8 cellular contexts compared by ENCODE assay signal in the genomic region with DNA sequence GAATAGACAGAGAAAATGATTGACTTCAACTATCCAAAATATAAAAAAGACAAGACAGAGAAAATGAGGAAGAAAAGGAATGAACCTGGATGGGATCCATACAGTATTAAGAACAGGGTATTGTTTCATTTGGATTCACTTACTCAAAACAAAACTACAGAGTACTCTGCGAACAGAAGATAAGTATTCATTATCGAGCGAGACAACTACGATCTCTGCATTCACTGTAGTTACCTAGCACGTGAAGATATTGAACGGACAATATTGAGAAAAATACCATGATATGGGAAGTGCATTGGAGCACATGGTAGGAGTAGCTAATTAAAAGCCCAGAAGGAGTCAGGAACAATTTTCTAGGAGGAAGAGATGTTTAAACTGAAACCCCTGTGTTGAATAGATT. TPM values are rescaled to one million over a fixed set of nuclear protein-coding genes. Genes with fewer than 3 reads are reported as not detected.
DNase-seq lines count a peak whose midpoint lies in the region; ATAC-seq and TF ChIP-seq lines count a peak whose summit lies in the region.

No MANE protein-coding gene starts in this region.

- H3K9ac ChIP-seq in BLaER1 treated with 17β-estradiol and CSF1 and Interleukin-3, amounts not matched to agents 10 nM and 100 nM: peak overlapping the region; percentile 81 to 91 (median 86); a peak in 21 of 22 replicates

- H3K36me3 ChIP-seq in BLaER1 treated with 17β-estradiol and CSF1 and Interleukin-3, amounts not matched to agents 10 nM and 100 nM: peaks cover 0 to 19% (median 8%) of the 10 kb centered on the region in 11 experiments; a peak in 11 of 22 replicates
- peaks cover 14% of the 10 kb centered on the region for H3K36me3 ChIP-seq in KOPT-K1 (ENCODE audit: insufficient read depth, low read length)

- H3K36me3 Mint-ChIP-seq in nephron (ENCODE audit: low read depth): peaks cover 3% of the 10 kb centered on the region

- no peaks in the 10 kb centered on the region for H3K27me3 ChIP-seq in BLaER1 treated with 17β-estradiol and CSF1 and Interleukin-3, amounts not matched to agents 10 nM and 100 nM

- H3K4me1 ChIP-seq in BLaER1 treated with 17β-estradiol and CSF1 and Interleukin-3, amounts not matched to agents 10 nM and 100 nM: peaks cover 40 to 60% (median 43%) of the 10 kb centered on the region in 10 experiments

- H3K4me3 ChIP-seq in BLaER1 treated with 17β-estradiol and CSF1 and Interleukin-3, amounts not matched to agents 10 nM and 100 nM: peak overlapping the region; percentile 72 to 91 (median 82)
- peak overlapping the region; percentile 93 for H3K4me3 ChIP-seq in choroid plexus epithelial cell (ENCODE audit: low read depth, low read length)

- no peaks in the 10 kb centered on the region for H3K9me3 Mint-ChIP-seq in nephron

- no peak for DNase-seq in choroid plexus epithelial cell (ENCODE audit: low read depth)
- no peak for DNase-seq in AML-193 (lab: John Stamatoyannopoulos, UW)
- no peak for DNase-seq in A172 (ENCODE audit: low spot score)

- peaks cover 34% of the 10 kb centered on the region for H3K4me1 Mint-ChIP-seq in nephron

- peak overlapping the region; percentile 98 to 99 (median 99) for H3K27ac Mint-ChIP-seq in nephron

- H3K4me3 Mint-ChIP-seq in nephron: peak overlapping the region; percentile 98 to 100 (median 98)

- peak overlapping the region in 6 of 11 experiments; percentile 84 to 93 (median 90); a peak in 7 of 22 replicates for H3K27ac ChIP-seq in BLaER1 treated with 17β-estradiol and CSF1 and Interleukin-3, amounts not matched to agents 10 nM and 100 nM
- peak overlapping the region; percentile 78 for H3K27ac ChIP-seq in KOPT-K1 (ENCODE audit: low read depth, low read length, poor library complexity, severe bottlenecking)

- TF ChIP-seq CTCF in choroid plexus epithelial cell (conservative IDR thresholded peaks at IDR 0.05; ENCODE audit: low read depth, low read length): no peak
- no peak for TF ChIP-seq CTCF in nephron (IDR thresholded peaks at IDR 0.05; ENCODE audit: unreplicated experiment in 3 of 3)

- no peaks in the 10 kb centered on the region for H3K27me3 Mint-ChIP-seq in nephron (ENCODE audit: low read depth)

- no peak for ATAC-seq in GM21717 (IDR thresholded peaks at IDR 0.05; ENCODE audit: unreplicated experiment)
- no peak for ATAC-seq in GM18907 (IDR thresholded peaks at IDR 0.05; ENCODE audit: unreplicated experiment)

- peak overlapping the region; percentile 69 to 86 (median 79) for H3K4me2 ChIP-seq in BLaER1 treated with 17β-estradiol and CSF1 and Interleukin-3, amounts not matched to agents 10 nM and 100 nM

- H4K20me1 ChIP-seq in BLaER1 treated with 17β-estradiol and CSF1 and Interleukin-3, amounts not matched to agents 10 nM and 100 nM: peaks cover 0 to 30% (median 19%) of the 10 kb centered on the region in 11 experiments; a peak in 10 of 22 replicates

- H3K9me3 ChIP-seq in BLaER1 treated with 17β-estradiol and CSF1 and Interleukin-3, amounts not matched to agents 10 nM and 100 nM (replicated peaks in 1 of 11): no peaks in the 10 kb centered on the region
- H3K9me3 ChIP-seq in KOPT-K1 (ENCODE audit: insufficient read depth, low read length, poor library complexity, severe bottlenecking): no peaks in the 10 kb centered on the region

RNA-seq across cellular contexts. Expression of a gene that starts 1.0 kb away (rescaled TPM):
- 28.8 and 40.5 TPM in 2 replicates for total RNA-seq in A172 (2014; rRNA removed; shearing (Covaris generic))
